Comparison of ENCODE assay signal across 2 cellular contexts in the genomic region with DNA sequence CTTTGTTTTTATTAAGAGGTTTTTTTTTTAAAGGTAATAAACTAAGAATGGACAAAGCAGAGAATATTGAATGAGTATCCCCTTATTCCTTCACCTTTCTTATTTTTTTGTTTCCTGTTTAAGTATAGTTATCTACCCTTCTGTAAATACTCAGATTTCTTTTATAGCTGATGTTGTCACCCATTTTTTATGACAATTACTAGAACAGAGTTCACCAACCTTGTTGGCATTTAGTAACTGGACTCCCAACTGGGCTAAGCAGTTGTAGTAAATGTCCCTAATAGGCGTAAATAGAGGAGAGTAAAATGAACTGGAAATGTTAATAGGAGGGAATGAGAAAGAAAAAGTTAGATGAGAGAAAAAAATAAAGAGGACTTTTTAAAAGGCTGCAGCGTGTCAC.
TF ChIP-seq lines count a peak whose summit lies in the region.

No MANE protein-coding gene starts in this region.

TF ChIP-seq in GM23338, 12 proteins besides CTCF, POLR2A, EP300 and RAD21 (continues in another document):
- no peak for TF ChIP-seq ZNF331 (CRISPR knock-in tag; IDR thresholded peaks at IDR 0.05; ENCODE audit: low read depth)
- TF ChIP-seq, protein P1, sequence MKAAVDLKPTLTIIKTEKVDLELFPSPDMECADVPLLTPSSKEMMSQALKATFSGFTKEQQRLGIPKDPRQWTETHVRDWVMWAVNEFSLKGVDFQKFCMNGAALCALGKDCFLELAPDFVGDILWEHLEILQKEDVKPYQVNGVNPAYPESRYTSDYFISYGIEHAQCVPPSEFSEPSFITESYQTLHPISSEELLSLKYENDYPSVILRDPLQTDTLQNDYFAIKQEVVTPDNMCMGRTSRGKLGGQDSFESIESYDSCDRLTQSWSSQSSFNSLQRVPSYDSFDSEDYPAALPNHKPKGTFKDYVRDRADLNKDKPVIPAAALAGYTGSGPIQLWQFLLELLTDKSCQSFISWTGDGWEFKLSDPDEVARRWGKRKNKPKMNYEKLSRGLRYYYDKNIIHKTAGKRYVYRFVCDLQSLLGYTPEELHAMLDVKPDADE (IDR thresholded peaks at IDR 0.05): no peak
- TF ChIP-seq CREB1 (CRISPR knock-in tag; IDR thresholded peaks at IDR 0.05; ENCODE audit: low read depth): no peak
- no peak for TF ChIP-seq ZNF114 (CRISPR knock-in tag; IDR thresholded peaks at IDR 0.05)
- TF ChIP-seq STAT1 (IDR thresholded peaks at IDR 0.05; ENCODE audit: unreplicated experiment): no peak
- no peak for TF ChIP-seq EZH2phosphoT487 (IDR thresholded peaks at IDR 0.05; ENCODE audit: unreplicated experiment)
- TF ChIP-seq, protein P2, sequence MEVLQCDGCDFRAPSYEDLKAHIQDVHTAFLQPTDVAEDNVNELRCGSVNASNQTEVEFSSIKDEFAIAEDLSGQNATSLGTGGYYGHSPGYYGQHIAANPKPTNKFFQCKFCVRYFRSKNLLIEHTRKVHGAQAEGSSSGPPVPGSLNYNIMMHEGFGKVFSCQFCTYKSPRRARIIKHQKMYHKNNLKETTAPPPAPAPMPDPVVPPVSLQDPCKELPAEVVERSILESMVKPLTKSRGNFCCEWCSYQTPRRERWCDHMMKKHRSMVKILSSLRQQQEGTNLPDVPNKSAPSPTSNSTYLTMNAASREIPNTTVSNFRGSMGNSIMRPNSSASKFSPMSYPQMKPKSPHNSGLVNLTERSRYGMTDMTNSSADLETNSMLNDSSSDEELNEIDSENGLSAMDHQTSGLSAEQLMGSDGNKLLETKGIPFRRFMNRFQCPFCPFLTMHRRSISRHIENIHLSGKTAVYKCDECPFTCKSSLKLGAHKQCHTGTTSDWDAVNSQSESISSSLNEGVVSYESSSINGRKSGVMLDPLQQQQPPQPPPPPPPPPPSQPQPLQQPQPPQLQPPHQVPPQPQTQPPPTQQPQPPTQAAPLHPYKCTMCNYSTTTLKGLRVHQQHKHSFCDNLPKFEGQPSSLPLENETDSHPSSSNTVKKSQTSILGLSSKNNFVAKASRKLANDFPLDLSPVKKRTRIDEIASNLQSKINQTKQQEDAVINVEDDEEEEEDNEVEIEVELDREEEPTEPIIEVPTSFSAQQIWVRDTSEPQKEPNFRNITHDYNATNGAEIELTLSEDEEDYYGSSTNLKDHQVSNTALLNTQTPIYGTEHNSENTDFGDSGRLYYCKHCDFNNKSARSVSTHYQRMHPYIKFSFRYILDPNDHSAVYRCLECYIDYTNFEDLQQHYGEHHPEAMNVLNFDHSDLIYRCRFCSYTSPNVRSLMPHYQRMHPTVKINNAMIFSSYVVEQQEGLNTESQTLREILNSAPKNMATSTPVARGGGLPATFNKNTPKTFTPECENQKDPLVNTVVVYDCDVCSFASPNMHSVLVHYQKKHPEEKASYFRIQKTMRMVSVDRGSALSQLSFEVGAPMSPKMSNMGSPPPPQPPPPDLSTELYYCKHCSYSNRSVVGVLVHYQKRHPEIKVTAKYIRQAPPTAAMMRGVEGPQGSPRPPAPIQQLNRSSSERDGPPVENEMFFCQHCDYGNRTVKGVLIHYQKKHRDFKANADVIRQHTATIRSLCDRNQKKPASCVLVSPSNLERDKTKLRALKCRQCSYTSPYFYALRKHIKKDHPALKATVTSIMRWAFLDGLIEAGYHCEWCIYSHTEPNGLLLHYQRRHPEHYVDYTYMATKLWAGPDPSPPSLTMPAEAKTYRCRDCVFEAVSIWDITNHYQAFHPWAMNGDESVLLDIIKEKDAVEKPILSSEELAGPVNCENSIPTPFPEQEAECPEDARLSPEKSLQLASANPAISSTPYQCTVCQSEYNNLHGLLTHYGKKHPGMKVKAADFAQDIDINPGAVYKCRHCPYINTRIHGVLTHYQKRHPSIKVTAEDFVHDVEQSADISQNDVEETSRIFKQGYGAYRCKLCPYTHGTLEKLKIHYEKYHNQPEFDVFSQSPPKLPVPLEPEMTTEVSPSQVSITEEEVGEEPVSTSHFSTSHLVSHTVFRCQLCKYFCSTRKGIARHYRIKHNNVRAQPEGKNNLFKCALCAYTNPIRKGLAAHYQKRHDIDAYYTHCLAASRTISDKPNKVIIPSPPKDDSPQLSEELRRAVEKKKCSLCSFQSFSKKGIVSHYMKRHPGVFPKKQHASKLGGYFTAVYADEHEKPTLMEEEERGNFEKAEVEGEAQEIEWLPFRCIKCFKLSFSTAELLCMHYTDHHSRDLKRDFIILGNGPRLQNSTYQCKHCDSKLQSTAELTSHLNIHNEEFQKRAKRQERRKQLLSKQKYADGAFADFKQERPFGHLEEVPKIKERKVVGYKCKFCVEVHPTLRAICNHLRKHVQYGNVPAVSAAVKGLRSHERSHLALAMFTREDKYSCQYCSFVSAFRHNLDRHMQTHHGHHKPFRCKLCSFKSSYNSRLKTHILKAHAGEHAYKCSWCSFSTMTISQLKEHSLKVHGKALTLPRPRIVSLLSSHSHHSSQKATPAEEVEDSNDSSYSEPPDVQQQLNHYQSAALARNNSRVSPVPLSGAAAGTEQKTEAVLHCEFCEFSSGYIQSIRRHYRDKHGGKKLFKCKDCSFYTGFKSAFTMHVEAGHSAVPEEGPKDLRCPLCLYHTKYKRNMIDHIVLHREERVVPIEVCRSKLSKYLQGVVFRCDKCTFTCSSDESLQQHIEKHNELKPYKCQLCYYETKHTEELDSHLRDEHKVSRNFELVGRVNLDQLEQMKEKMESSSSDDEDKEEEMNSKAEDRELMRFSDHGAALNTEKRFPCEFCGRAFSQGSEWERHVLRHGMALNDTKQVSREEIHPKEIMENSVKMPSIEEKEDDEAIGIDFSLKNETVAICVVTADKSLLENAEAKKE (CRISPR knock-in tag; IDR thresholded peaks at IDR 0.05): no peak
- no peak for TF ChIP-seq EZH2 (IDR thresholded peaks at IDR 0.05; ENCODE audit: low read depth, unreplicated experiment)
- TF ChIP-seq, protein P3, sequence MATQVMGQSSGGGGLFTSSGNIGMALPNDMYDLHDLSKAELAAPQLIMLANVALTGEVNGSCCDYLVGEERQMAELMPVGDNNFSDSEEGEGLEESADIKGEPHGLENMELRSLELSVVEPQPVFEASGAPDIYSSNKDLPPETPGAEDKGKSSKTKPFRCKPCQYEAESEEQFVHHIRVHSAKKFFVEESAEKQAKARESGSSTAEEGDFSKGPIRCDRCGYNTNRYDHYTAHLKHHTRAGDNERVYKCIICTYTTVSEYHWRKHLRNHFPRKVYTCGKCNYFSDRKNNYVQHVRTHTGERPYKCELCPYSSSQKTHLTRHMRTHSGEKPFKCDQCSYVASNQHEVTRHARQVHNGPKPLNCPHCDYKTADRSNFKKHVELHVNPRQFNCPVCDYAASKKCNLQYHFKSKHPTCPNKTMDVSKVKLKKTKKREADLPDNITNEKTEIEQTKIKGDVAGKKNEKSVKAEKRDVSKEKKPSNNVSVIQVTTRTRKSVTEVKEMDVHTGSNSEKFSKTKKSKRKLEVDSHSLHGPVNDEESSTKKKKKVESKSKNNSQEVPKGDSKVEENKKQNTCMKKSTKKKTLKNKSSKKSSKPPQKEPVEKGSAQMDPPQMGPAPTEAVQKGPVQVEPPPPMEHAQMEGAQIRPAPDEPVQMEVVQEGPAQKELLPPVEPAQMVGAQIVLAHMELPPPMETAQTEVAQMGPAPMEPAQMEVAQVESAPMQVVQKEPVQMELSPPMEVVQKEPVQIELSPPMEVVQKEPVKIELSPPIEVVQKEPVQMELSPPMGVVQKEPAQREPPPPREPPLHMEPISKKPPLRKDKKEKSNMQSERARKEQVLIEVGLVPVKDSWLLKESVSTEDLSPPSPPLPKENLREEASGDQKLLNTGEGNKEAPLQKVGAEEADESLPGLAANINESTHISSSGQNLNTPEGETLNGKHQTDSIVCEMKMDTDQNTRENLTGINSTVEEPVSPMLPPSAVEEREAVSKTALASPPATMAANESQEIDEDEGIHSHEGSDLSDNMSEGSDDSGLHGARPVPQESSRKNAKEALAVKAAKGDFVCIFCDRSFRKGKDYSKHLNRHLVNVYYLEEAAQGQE (IDR thresholded peaks at IDR 0.05; ENCODE audit: unreplicated experiment): no peak
- no peak for TF ChIP-seq JUNB (IDR thresholded peaks at IDR 0.05; ENCODE audit: unreplicated experiment)

TF ChIP-seq in IMR-90, 13 proteins besides CTCF, POLR2A, EP300 and RAD21:
- no peak for TF ChIP-seq MAFK (IDR thresholded peaks at IDR 0.05; ENCODE audit: low read depth, low read length)
- TF ChIP-seq, protein P4, sequence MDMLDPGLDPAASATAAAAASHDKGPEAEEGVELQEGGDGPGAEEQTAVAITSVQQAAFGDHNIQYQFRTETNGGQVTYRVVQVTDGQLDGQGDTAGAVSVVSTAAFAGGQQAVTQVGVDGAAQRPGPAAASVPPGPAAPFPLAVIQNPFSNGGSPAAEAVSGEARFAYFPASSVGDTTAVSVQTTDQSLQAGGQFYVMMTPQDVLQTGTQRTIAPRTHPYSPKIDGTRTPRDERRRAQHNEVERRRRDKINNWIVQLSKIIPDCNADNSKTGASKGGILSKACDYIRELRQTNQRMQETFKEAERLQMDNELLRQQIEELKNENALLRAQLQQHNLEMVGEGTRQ (IDR thresholded peaks at IDR 0.05; ENCODE audit: low read depth, low read length): no peak
- TF ChIP-seq SMC3 (IDR thresholded peaks at IDR 0.05; ENCODE audit: low read depth, low read length): no peak
- no peak for TF ChIP-seq NFE2L2 (IDR thresholded peaks at IDR 0.05; ENCODE audit: low read depth, low read length)
- TF ChIP-seq, protein P5, sequence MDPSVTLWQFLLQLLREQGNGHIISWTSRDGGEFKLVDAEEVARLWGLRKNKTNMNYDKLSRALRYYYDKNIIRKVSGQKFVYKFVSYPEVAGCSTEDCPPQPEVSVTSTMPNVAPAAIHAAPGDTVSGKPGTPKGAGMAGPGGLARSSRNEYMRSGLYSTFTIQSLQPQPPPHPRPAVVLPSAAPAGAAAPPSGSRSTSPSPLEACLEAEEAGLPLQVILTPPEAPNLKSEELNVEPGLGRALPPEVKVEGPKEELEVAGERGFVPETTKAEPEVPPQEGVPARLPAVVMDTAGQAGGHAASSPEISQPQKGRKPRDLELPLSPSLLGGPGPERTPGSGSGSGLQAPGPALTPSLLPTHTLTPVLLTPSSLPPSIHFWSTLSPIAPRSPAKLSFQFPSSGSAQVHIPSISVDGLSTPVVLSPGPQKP (IDR thresholded peaks at IDR 0.05; ENCODE audit: borderline replicate concordance, low read depth, low read length): no peak
- no peak for TF ChIP-seq BHLHE40 (IDR thresholded peaks at IDR 0.05; ENCODE audit: low read depth, low read length)
- no peak for TF ChIP-seq RFX5 (IDR thresholded peaks at IDR 0.05; ENCODE audit: low read depth, low read length)
- TF ChIP-seq CEBPB (IDR thresholded peaks at IDR 0.05; ENCODE audit: low read depth, low read length): no peak
- TF ChIP-seq FOS (IDR thresholded peaks at IDR 0.05; ENCODE audit: low read depth, low read length): no peak
- no peak for TF ChIP-seq MAZ (IDR thresholded peaks at IDR 0.05; ENCODE audit: borderline replicate concordance, low read depth, low read length)
